ENCODE assay signal across 20 cellular contexts in the genomic region with DNA sequence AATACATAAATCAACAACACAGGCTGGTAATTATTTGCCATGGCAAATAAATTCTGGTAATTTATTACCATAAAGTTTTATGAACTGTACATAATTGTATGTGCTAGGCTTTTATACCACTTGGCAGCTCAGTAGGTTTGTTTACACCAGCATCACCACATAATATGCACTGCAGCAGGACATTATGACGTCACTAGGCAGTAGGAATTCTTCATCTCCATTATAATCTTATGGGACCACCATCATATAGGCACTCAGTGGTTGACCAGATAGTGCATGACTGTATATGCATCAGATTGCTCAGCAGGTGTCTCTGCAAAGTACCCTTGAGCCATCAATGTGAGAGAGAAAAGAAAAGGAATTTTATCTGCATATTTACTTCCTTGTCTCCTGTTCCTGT.
"Had no signal": no experiment of that assay in that cellular context is flagged by ENCODE, and none has a peak within 500 bp of the region (broad histone marks: within the 10 kb centered on the region; RNA-seq: fewer than 3 reads in every experiment).

No MANE protein-coding gene starts in this region.

- H3K4me1 ChIP-seq: heart left ventricle, spleen, upper lobe of right lung had no signal

- H3K27ac ChIP-seq: cardiac muscle cell, heart left ventricle, spleen, upper lobe of right lung, VCaP had no signal

- H3K36me3 Mint-ChIP-seq: activated CD8-positive, alpha-beta memory T cell treated with anti-CD3 and anti-CD28 coated beads, Interleukin-2, amount 10 ng/mL, durations not matched to agents 7 days and 5 days; activated naive CD4-positive, alpha-beta T cell treated with anti-CD3 and anti-CD28 coated beads, Interleukin-2, amount 10 ng/mL, durations not matched to agents 7 days and 5 days; mesothelial cell of epicardium; naive thymus-derived CD8-positive, alpha-beta T cell had no signal

- H3K27me3 ChIP-seq: cardiac muscle cell, heart left ventricle, spleen, upper lobe of right lung had no signal

- ATAC-seq: activated CD8-positive, alpha-beta memory T cell treated with anti-CD3 and anti-CD28 coated beads, Interleukin-2, amount 10 ng/mL, durations not matched to agents 7 days and 5 days; activated CD8-positive, alpha-beta T cell treated with anti-CD3 and anti-CD28 coated beads for 36 hours; heart left ventricle; left ventricle myocardium superior; naive thymus-derived CD8-positive, alpha-beta T cell; stimulated activated naive CD8-positive, alpha-beta T cell treated with anti-CD3 and anti-CD28 coated beads, Interleukin-15, Interleukin-2, amounts not matched to agents 100 U/mL and 50 U/mL, for 24 hours; upper lobe of right lung had no signal

- H3K27me3 Mint-ChIP-seq: activated CD4-positive, alpha-beta T cell treated with anti-CD3 and anti-CD28 coated beads, Interleukin-2, amount 10 ng/mL, durations not matched to agents 7 days and 5 days; activated CD8-positive, alpha-beta memory T cell treated with anti-CD3 and anti-CD28 coated beads, Interleukin-2, amount 10 ng/mL, durations not matched to agents 7 days and 5 days; activated CD8-positive, alpha-beta T cell treated with anti-CD3 and anti-CD28 coated beads for 36 hours; activated naive CD4-positive, alpha-beta T cell treated with anti-CD3 and anti-CD28 coated beads, Interleukin-2, amount 10 ng/mL, durations not matched to agents 7 days and 5 days; naive thymus-derived CD8-positive, alpha-beta T cell had no signal

- H3K4me3 Mint-ChIP-seq: activated CD4-positive, alpha-beta T cell treated with anti-CD3 and anti-CD28 coated beads, Interleukin-2, amount 10 ng/mL, durations not matched to agents 7 days and 5 days; activated CD8-positive, alpha-beta memory T cell treated with anti-CD3 and anti-CD28 coated beads, Interleukin-2, amount 10 ng/mL, durations not matched to agents 7 days and 5 days; activated CD8-positive, alpha-beta T cell treated with anti-CD3 and anti-CD28 coated beads for 36 hours; activated naive CD4-positive, alpha-beta T cell treated with anti-CD3 and anti-CD28 coated beads, Interleukin-2, amount 10 ng/mL, durations not matched to agents 7 days and 5 days; mesothelial cell of epicardium; naive thymus-derived CD8-positive, alpha-beta T cell had no signal

- H3K27ac Mint-ChIP-seq: activated CD4-positive, alpha-beta T cell treated with anti-CD3 and anti-CD28 coated beads, Interleukin-2, amount 10 ng/mL, durations not matched to agents 7 days and 5 days; activated CD8-positive, alpha-beta memory T cell treated with anti-CD3 and anti-CD28 coated beads, Interleukin-2, amount 10 ng/mL, durations not matched to agents 7 days and 5 days; activated CD8-positive, alpha-beta T cell treated with anti-CD3 and anti-CD28 coated beads for 36 hours; activated naive CD4-positive, alpha-beta T cell treated with anti-CD3 and anti-CD28 coated beads, Interleukin-2, amount 10 ng/mL, durations not matched to agents 7 days and 5 days; mesothelial cell of epicardium; naive thymus-derived CD8-positive, alpha-beta T cell had no signal

- H3K9me3 ChIP-seq: heart left ventricle, spleen, upper lobe of right lung had no signal

- DNase-seq: activated CD4-positive, alpha-beta T cell treated with anti-CD3 and anti-CD28 coated beads, Interleukin-2, amount 10 ng/mL, durations not matched to agents 7 days and 5 days; activated CD4-positive, CD25-positive, alpha-beta regulatory T cell treated with anti-CD3 and anti-CD28 coated beads, Interleukin-2, amount 50 U/mL, for 72 hours; activated CD8-positive, alpha-beta memory T cell treated with anti-CD3 and anti-CD28 coated beads, Interleukin-2, amount 10 ng/mL, durations not matched to agents 7 days and 5 days; activated CD8-positive, alpha-beta T cell treated with anti-CD3 and anti-CD28 coated beads for 36 hours; activated effector memory CD4-positive, alpha-beta T cell treated with anti-CD3 and anti-CD28 coated beads, Interleukin-2, amount 50 U/mL, for 16 hours; activated naive CD4-positive, alpha-beta T cell treated with anti-CD3 and anti-CD28 coated beads, Interleukin-2, amount 10 ng/mL, durations not matched to agents 7 days and 5 days; activated T-cell treated with anti-CD3 and anti-CD28 coated beads for 4 hours; amygdala; cortex of kidney; heart left ventricle; left ventricle myocardium superior; mammary epithelial cell; naive thymus-derived CD8-positive, alpha-beta T cell; spleen; stimulated activated CD4-positive, alpha-beta T cell treated with anti-CD3 and anti-CD28 coated beads, Interleukin-4, amount 100 ng/mL, for 1 hour; stimulated activated naive CD8-positive, alpha-beta T cell treated with anti-CD3 and anti-CD28 coated beads, Interleukin-15, Interleukin-2, amounts not matched to agents 100 U/mL and 50 U/mL, for 24 hours; upper lobe of right lung had no signal

- H3K4me3 ChIP-seq: cardiac muscle cell, heart left ventricle, spleen, upper lobe of right lung had no signal

- H3K36me3 ChIP-seq: cardiac muscle cell, heart left ventricle, spleen, upper lobe of right lung had no signal

- H3K9me3 Mint-ChIP-seq: activated CD4-positive, alpha-beta T cell treated with anti-CD3 and anti-CD28 coated beads, Interleukin-2, amount 10 ng/mL, durations not matched to agents 7 days and 5 days; activated CD8-positive, alpha-beta T cell treated with anti-CD3 and anti-CD28 coated beads for 36 hours had no signal

- H3K4me1 Mint-ChIP-seq: activated CD4-positive, alpha-beta T cell treated with anti-CD3 and anti-CD28 coated beads, Interleukin-2, amount 10 ng/mL, durations not matched to agents 7 days and 5 days; activated CD8-positive, alpha-beta memory T cell treated with anti-CD3 and anti-CD28 coated beads, Interleukin-2, amount 10 ng/mL, durations not matched to agents 7 days and 5 days; activated naive CD4-positive, alpha-beta T cell treated with anti-CD3 and anti-CD28 coated beads, Interleukin-2, amount 10 ng/mL, durations not matched to agents 7 days and 5 days; mesothelial cell of epicardium; naive thymus-derived CD8-positive, alpha-beta T cell had no signal
